In the genomic region with DNA sequence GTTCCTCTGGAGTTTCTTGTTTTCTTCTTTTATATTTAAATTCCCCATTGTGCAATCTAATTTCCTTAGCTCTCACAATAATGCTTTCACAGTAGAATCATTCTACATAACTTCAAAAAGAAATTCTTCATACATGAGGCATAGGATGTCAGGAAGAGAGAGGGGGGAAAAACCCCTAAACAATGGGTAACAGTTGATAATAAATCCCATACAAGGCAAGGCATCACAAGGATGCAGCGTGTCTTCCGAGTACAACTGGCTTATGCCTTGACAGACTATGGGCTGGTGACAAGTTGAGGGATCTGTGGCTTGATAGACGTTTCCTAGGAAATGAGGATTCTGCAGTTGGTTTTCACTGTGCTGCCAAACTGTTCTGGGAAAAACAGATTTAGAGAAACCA, we compare ENCODE assay signal across 18 cellular contexts.
DNase-seq lines count a peak whose midpoint lies in the region; ATAC-seq and TF ChIP-seq lines count a peak whose summit lies in the region.
"Had no signal": no experiment of that assay in that cellular context is flagged by ENCODE, and none has a peak within 500 bp of the region (broad histone marks: within the 10 kb centered on the region; RNA-seq: fewer than 3 reads in every experiment).

No MANE protein-coding gene starts in this region.

- H3K4me1 Mint-ChIP-seq in osteocyte (ENCODE audit: unreplicated experiment) = peaks cover 31% of the 10 kb centered on the region
- no peaks in the 10 kb centered on the region for H3K4me1 Mint-ChIP-seq in activated CD4-positive, alpha-beta T cell treated with anti-CD3 and anti-CD28 coated beads for 36 hours
- no peaks in the 10 kb centered on the region for H3K4me1 Mint-ChIP-seq in CD8-positive, alpha-beta memory T cell
- H3K4me1 Mint-ChIP-seq: stimulated activated effector memory CD8-positive, alpha-beta T cell treated with anti-CD3 and anti-CD28 coated beads, Interleukin-12 subunit alpha, Interleukin-12 subunit beta, amount 100 ng/mL, for 72 hours had no signal

- H3K9ac ChIP-seq in PC-3 (ENCODE audit: low read length) = no peak overlapping the region

- H3K79me2 ChIP-seq in PC-3 (ENCODE audit: low read length) = no peaks in the 10 kb centered on the region

- H3K27ac ChIP-seq in PC-3 (ENCODE audit: low read length) = no peak overlapping the region
- H3K27ac ChIP-seq in CD8-positive, alpha-beta memory T cell (ENCODE audit: low read depth, low read length) = no peak overlapping the region
- H3K27ac ChIP-seq: uterus had no signal

- no peak overlapping the region for H2AFZ ChIP-seq in PC-3 (ENCODE audit: low read length)

- H3K4me3 Mint-ChIP-seq in osteocyte (ENCODE audit: unreplicated experiment) = no peak overlapping the region
- H3K4me3 Mint-ChIP-seq in activated CD4-positive, alpha-beta T cell treated with anti-CD3 and anti-CD28 coated beads for 36 hours = no peak overlapping the region
- H3K4me3 Mint-ChIP-seq in CD8-positive, alpha-beta memory T cell = no peak overlapping the region
- H3K4me3 Mint-ChIP-seq: activated naive CD8-positive, alpha-beta T cell; CD4-positive, alpha-beta T cell; stimulated activated effector memory CD8-positive, alpha-beta T cell treated with anti-CD3 and anti-CD28 coated beads, Interleukin-12 subunit alpha, Interleukin-12 subunit beta, amount 100 ng/mL, for 72 hours had no signal

- peaks cover 2% of the 10 kb centered on the region for H3K36me3 Mint-ChIP-seq in osteocyte (ENCODE audit: unreplicated experiment)
- H3K36me3 Mint-ChIP-seq in activated CD4-positive, alpha-beta T cell treated with anti-CD3 and anti-CD28 coated beads for 36 hours (ENCODE audit: low read depth) = peaks cover 2% of the 10 kb centered on the region
- peaks cover 17 to 20% (median 19%) of the 10 kb centered on the region in 3 donors for H3K36me3 Mint-ChIP-seq in CD8-positive, alpha-beta memory T cell
- H3K36me3 Mint-ChIP-seq: stimulated activated effector memory CD8-positive, alpha-beta T cell treated with anti-CD3 and anti-CD28 coated beads, Interleukin-12 subunit alpha, Interleukin-12 subunit beta, amount 100 ng/mL, for 72 hours had no signal

- no peak for ATAC-seq in activated CD4-positive, alpha-beta T cell treated with anti-CD3 and anti-CD28 coated beads for 36 hours
- ATAC-seq in PC-3 = no peak
- ATAC-seq in GM19328 (IDR thresholded peaks at IDR 0.05; ENCODE audit: unreplicated experiment) = no peak
- ATAC-seq: stimulated activated effector memory CD8-positive, alpha-beta T cell treated with anti-CD3 and anti-CD28 coated beads, Interleukin-12 subunit alpha, Interleukin-12 subunit beta, amount 100 ng/mL, for 72 hours had no signal

- H3K4me2 ChIP-seq in PC-3 (ENCODE audit: low read length) = no peak overlapping the region

- H3K9me3 ChIP-seq in PC-3 (ENCODE audit: low read length) = no peaks in the 10 kb centered on the region
- H3K9me3 ChIP-seq in CD8-positive, alpha-beta memory T cell (ENCODE audit: low read length) = no peaks in the 10 kb centered on the region
- H3K9me3 ChIP-seq: uterus had no signal

- no peaks in the 10 kb centered on the region for H3K9me2 ChIP-seq in PC-3 (replicated peaks; ENCODE audit: low read length)

- no peaks in the 10 kb centered on the region for H3K27me3 Mint-ChIP-seq in osteocyte (ENCODE audit: unreplicated experiment)
- H3K27me3 Mint-ChIP-seq in activated CD4-positive, alpha-beta T cell treated with anti-CD3 and anti-CD28 coated beads for 36 hours = no peaks in the 10 kb centered on the region
- no peaks in the 10 kb centered on the region for H3K27me3 Mint-ChIP-seq in CD8-positive, alpha-beta memory T cell
- H3K27me3 Mint-ChIP-seq: activated naive CD8-positive, alpha-beta T cell; CD4-positive, alpha-beta T cell had no signal

- peaks cover 3% of the 10 kb centered on the region for H3K9me3 Mint-ChIP-seq in osteocyte (ENCODE audit: unreplicated experiment)
- no peaks in the 10 kb centered on the region for H3K9me3 Mint-ChIP-seq in activated CD4-positive, alpha-beta T cell treated with anti-CD3 and anti-CD28 coated beads for 36 hours (ENCODE audit: low read depth)
- H3K9me3 Mint-ChIP-seq in CD8-positive, alpha-beta memory T cell = no peaks in the 10 kb centered on the region
- H3K9me3 Mint-ChIP-seq: CD4-positive, alpha-beta T cell; stimulated activated effector memory CD8-positive, alpha-beta T cell treated with anti-CD3 and anti-CD28 coated beads, Interleukin-12 subunit alpha, Interleukin-12 subunit beta, amount 100 ng/mL, for 72 hours had no signal

- peak overlapping the region; percentile 86 for H3K27ac Mint-ChIP-seq in osteocyte (ENCODE audit: unreplicated experiment)
- no peak overlapping the region for H3K27ac Mint-ChIP-seq in activated CD4-positive, alpha-beta T cell treated with anti-CD3 and anti-CD28 coated beads for 36 hours
- no peak overlapping the region for H3K27ac Mint-ChIP-seq in CD8-positive, alpha-beta memory T cell
- H3K27ac Mint-ChIP-seq: activated naive CD8-positive, alpha-beta T cell; CD4-positive, alpha-beta T cell had no signal

- no TSS peak for BruUV-seq in PC-3 (replicated peaks; lab: Mats Ljungman, UMichigan)

- H3F3A ChIP-seq in PC-3 (ENCODE audit: low read length, unreplicated experiment) = no peaks in the 10 kb centered on the region

- CTCF ChIA-PET in activated CD4-positive, alpha-beta T cell treated with anti-CD3 and anti-CD28 coated beads for 36 hours (lab: Charles Lee) = no interaction called here
- CTCF ChIA-PET in PC-3 (lab: Charles Lee) = no interaction called here
- CTCF ChIA-PET in CD8-positive, alpha-beta memory T cell (lab: Charles Lee) = interaction anchor here (0.6 to 1.2 kb wide), 2 partner anchors 11 to 13 kb away, joined by 3 read pairs; no protein-coding TSS in a partner anchor

- peak; percentile 8 for DNase-seq in Daoy (ENCODE audit: low read depth)
- DNase-seq in SK-MEL-5 (ENCODE audit: low read depth, low spot score) = peak; percentile 10
- DNase-seq in fibroblast of mammary gland (ENCODE audit: low read depth) = peak; percentile 52
- no peak for DNase-seq in osteocyte (ENCODE audit: extremely low spot score, unreplicated experiment)
- no peak for DNase-seq in activated CD4-positive, alpha-beta T cell treated with anti-CD3 and anti-CD28 coated beads for 36 hours
- no peak for DNase-seq in PC-3
- no peak for DNase-seq in CD8-positive, alpha-beta memory T cell
- DNase-seq: activated CD8-positive, alpha-beta memory T cell treated with anti-CD3 and anti-CD28 coated beads, Interleukin-2, amount 50 U/mL, for 48 hours; CD4-positive, alpha-beta T cell; H7; kidney; MV-4-11; retina; stimulated activated CD4-positive, alpha-beta T cell treated with anti-CD3 and anti-CD28 coated beads, Interleukin-4, amount 100 ng/mL, for 1 hour; uterus had no signal

- H4K20me1 ChIP-seq in PC-3 (ENCODE audit: low read length) = no peaks in the 10 kb centered on the region

- in situ Hi-C loops in SK-MEL-5 (cut with HindIII; ENCODE audit: low pct_unique_long_range_greater_than_20kb, low sequenced_read_pairs) = no loop called here

- H3K27me3 ChIP-seq in PC-3 (ENCODE audit: low read length) = no peaks in the 10 kb centered on the region
- H3K27me3 ChIP-seq in CD8-positive, alpha-beta memory T cell (ENCODE audit: insufficient read depth, low read length, poor library complexity, severe bottlenecking) = no peaks in the 10 kb centered on the region
- H3K27me3 ChIP-seq: uterus had no signal

- H3K36me3 ChIP-seq in PC-3 (ENCODE audit: low read depth, low read length) = no peaks in the 10 kb centered on the region
- no peaks in the 10 kb centered on the region for H3K36me3 ChIP-seq in CD8-positive, alpha-beta memory T cell (ENCODE audit: insufficient read depth, low read length)
- H3K36me3 ChIP-seq: uterus had no signal

- TF ChIP-seq CTCF in fibroblast of mammary gland (conservative IDR thresholded peaks at IDR 0.05; ENCODE audit: control insufficient read depth, insufficient read depth, low read depth, low read length) = no peak
- no peak for TF ChIP-seq CTCF in osteocyte (IDR thresholded peaks at IDR 0.05)
- no peak for TF ChIP-seq CTCF in PC-3 (conservative IDR thresholded peaks at IDR 0.05; ENCODE audit: low read depth, low read length)

- H3K4me3 ChIP-seq in fibroblast of mammary gland (ENCODE audit: control insufficient read depth, low read depth, low read length) = no peak overlapping the region
- no peak overlapping the region for H3K4me3 ChIP-seq in PC-3 (ENCODE audit: low read length)
- H3K4me3 ChIP-seq in CD8-positive, alpha-beta memory T cell (ENCODE audit: low read length) = no peak overlapping the region
- H3K4me3 ChIP-seq: uterus had no signal

- no peaks in the 10 kb centered on the region for H3K4me1 ChIP-seq in PC-3 (ENCODE audit: insufficient read depth, low read length)
- H3K4me1 ChIP-seq in CD8-positive, alpha-beta memory T cell (ENCODE audit: insufficient read depth, low read length) = no peaks in the 10 kb centered on the region
- H3K4me1 ChIP-seq: uterus had no signal

- POLR2A ChIA-PET in activated CD4-positive, alpha-beta T cell treated with anti-CD3 and anti-CD28 coated beads for 36 hours (lab: Charles Lee) = no interaction called here
- POLR2A ChIA-PET in PC-3 (lab: Charles Lee; ENCODE audit: unreplicated experiment) = no interaction called here
- POLR2A ChIA-PET in CD8-positive, alpha-beta memory T cell (lab: Charles Lee) = interaction anchor here (0.6 kb wide), 1 partner anchor 49 kb away, joined by 10 read pairs; no protein-coding TSS in a partner anchor

- intact Hi-C loops in activated CD4-positive, alpha-beta T cell treated with anti-CD3 and anti-CD28 coated beads for 36 hours (cut with DNase I, micrococcal nuclease) = no loop called here
- intact Hi-C loops in PC-3 (cut with micrococcal nuclease) = no loop called here

Comparison
In these comparisons a context has a peak if more than half of its experiments do, and no peak if none do; other contexts are left out.
1. DNase-seq: peak in Daoy (single experiment), SK-MEL-5 (single experiment) and fibroblast of mammary gland (single experiment); none in osteocyte (single experiment), activated CD4-positive, alpha-beta T cell treated with anti-CD3 and anti-CD28 coated beads for 36 hours (single experiment), PC-3 (single experiment) and CD8-positive, alpha-beta memory T cell (0 of 5).